Comparison of ENCODE assay signal across 25 cellular contexts in the genomic region with DNA sequence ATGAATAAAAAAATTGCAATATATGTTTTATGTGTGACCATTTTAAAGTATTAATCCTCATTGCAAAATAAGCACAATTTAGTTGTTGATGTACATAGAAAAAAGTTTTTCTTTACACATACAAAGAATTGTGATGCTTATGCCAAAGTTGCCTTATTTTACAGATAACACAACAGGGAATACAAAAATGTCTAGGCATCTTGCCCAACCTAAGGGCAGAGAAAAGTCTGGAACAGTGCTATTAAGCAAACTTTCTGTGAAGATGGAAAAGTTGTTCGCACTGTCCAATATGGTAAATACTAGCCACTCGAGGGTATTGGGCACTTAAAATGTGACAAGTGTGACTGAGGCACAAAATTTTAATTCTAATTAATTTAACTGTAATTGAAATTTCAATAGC.
"Had no signal": no experiment of that assay in that cellular context is flagged by ENCODE, and none has a peak within 500 bp of the region (broad histone marks: within the 10 kb centered on the region; RNA-seq: fewer than 3 reads in every experiment).

No MANE protein-coding gene starts in this region.

- H3K4me3 Mint-ChIP-seq: activated CD4-positive, alpha-beta memory T cell treated with anti-CD3 and anti-CD28 coated beads, Interleukin-2, amount 10 ng/mL, durations not matched to agents 7 days and 5 days; activated naive CD4-positive, alpha-beta T cell treated with anti-CD3 and anti-CD28 coated beads, Interleukin-2, amount 10 ng/mL, durations not matched to agents 7 days and 5 days; activated naive CD8-positive, alpha-beta T cell treated with anti-CD3 and anti-CD28 coated beads for 36 hours; activated T-helper 17 cell treated with anti-CD3 and anti-CD28 coated beads, Interleukin-2, amount 50 U/mL, for 72 hours; central memory CD8-positive, alpha-beta T cell had no signal

- ATAC-seq: activated T-helper 17 cell treated with anti-CD3 and anti-CD28 coated beads, Interleukin-2, amount 50 U/mL, for 72 hours; body of pancreas had no signal

- H3K9me3 Mint-ChIP-seq: activated naive CD4-positive, alpha-beta T cell treated with anti-CD3 and anti-CD28 coated beads, Interleukin-2, amount 10 ng/mL, durations not matched to agents 7 days and 5 days; activated naive CD8-positive, alpha-beta T cell treated with anti-CD3 and anti-CD28 coated beads for 36 hours; activated T-helper 17 cell treated with anti-CD3 and anti-CD28 coated beads, Interleukin-2, amount 50 U/mL, for 72 hours had no signal

- H3K27me3 ChIP-seq: adrenal gland, body of pancreas, Peyer's patch, SJCRH30 had no signal

- H3K36me3 ChIP-seq: adrenal gland, Peyer's patch, SJCRH30 had no signal

- H3K27me3 Mint-ChIP-seq: activated CD4-positive, alpha-beta memory T cell treated with anti-CD3 and anti-CD28 coated beads, Interleukin-2, amount 10 ng/mL, durations not matched to agents 7 days and 5 days; activated naive CD4-positive, alpha-beta T cell treated with anti-CD3 and anti-CD28 coated beads, Interleukin-2, amount 10 ng/mL, durations not matched to agents 7 days and 5 days; activated naive CD8-positive, alpha-beta T cell treated with anti-CD3 and anti-CD28 coated beads for 36 hours; activated T-helper 17 cell treated with anti-CD3 and anti-CD28 coated beads, Interleukin-2, amount 50 U/mL, for 72 hours; central memory CD8-positive, alpha-beta T cell had no signal

- H3K4me3 ChIP-seq: adrenal gland, body of pancreas, Peyer's patch, SJCRH30 had no signal

- H3K36me3 Mint-ChIP-seq: activated naive CD4-positive, alpha-beta T cell treated with anti-CD3 and anti-CD28 coated beads, Interleukin-2, amount 10 ng/mL, durations not matched to agents 7 days and 5 days; activated naive CD8-positive, alpha-beta T cell treated with anti-CD3 and anti-CD28 coated beads for 36 hours had no signal

- H3K9ac ChIP-seq: SK-N-SH had no signal

- H3K4me1 ChIP-seq: adrenal gland, body of pancreas, Peyer's patch, SJCRH30 had no signal

- H3K27ac Mint-ChIP-seq: activated CD4-positive, alpha-beta memory T cell treated with anti-CD3 and anti-CD28 coated beads, Interleukin-2, amount 10 ng/mL, durations not matched to agents 7 days and 5 days; activated naive CD4-positive, alpha-beta T cell treated with anti-CD3 and anti-CD28 coated beads, Interleukin-2, amount 10 ng/mL, durations not matched to agents 7 days and 5 days; activated naive CD8-positive, alpha-beta T cell treated with anti-CD3 and anti-CD28 coated beads for 36 hours; activated T-helper 17 cell treated with anti-CD3 and anti-CD28 coated beads, Interleukin-2, amount 50 U/mL, for 72 hours had no signal

- H3K9me3 ChIP-seq: body of pancreas, Peyer's patch, SJCRH30, SK-N-SH had no signal

- H3K4me1 Mint-ChIP-seq: activated CD4-positive, alpha-beta memory T cell treated with anti-CD3 and anti-CD28 coated beads, Interleukin-2, amount 10 ng/mL, durations not matched to agents 7 days and 5 days; activated naive CD4-positive, alpha-beta T cell treated with anti-CD3 and anti-CD28 coated beads, Interleukin-2, amount 10 ng/mL, durations not matched to agents 7 days and 5 days; activated naive CD8-positive, alpha-beta T cell treated with anti-CD3 and anti-CD28 coated beads for 36 hours; activated T-helper 17 cell treated with anti-CD3 and anti-CD28 coated beads, Interleukin-2, amount 50 U/mL, for 72 hours; central memory CD8-positive, alpha-beta T cell had no signal

- DNase-seq: activated CD4-positive, alpha-beta memory T cell treated with anti-CD3 and anti-CD28 coated beads, Interleukin-2, amount 10 ng/mL, durations not matched to agents 7 days and 5 days; activated CD4-positive, alpha-beta T cell treated with anti-CD3 and anti-CD28 coated beads, Interleukin-2, amount 50 U/mL, for 1 hour; activated CD4-positive, CD25-positive, alpha-beta regulatory T cell; activated gamma-delta T cell; activated naive CD4-positive, alpha-beta T cell treated with anti-CD3 and anti-CD28 coated beads, Interleukin-2, amount 10 ng/mL, durations not matched to agents 7 days and 5 days; activated naive CD8-positive, alpha-beta T cell treated with anti-CD3 and anti-CD28 coated beads for 36 hours; activated T-cell treated with anti-CD3 and anti-CD28 coated beads for 4 hours; activated T-cell treated with anti-CD3 and anti-CD28 coated beads, Interleukin-2, amount 50 U/mL, for 48 hours; adrenal gland; aorta; body of pancreas; KG1; NCI-H1092; NCI-H1417; NCI-H1930; NCI-H2107; NCI-H345; NCI-H510A treated with DMSO at 0.1 percent for 48 hours; Peyer's patch; Right ventricle myocardium superior; SJCRH30; SK-N-SH; T-helper 1 cell had no signal
